19 cellular contexts compared by ENCODE assay signal in genomic region chr12:51480978-51481377, GRCh38. TPM values are rescaled to one million over a fixed set of nuclear protein-coding genes. Genes with fewer than 3 reads are reported as not detected.
DNase-seq lines count a peak whose midpoint lies in the region; ATAC-seq and TF ChIP-seq lines count a peak whose summit lies in the region.
"Had no signal": no experiment of that assay in that cellular context is flagged by ENCODE, and none has a peak within 500 bp of the region (broad histone marks: within the 10 kb centered on the region; RNA-seq: fewer than 3 reads in every experiment).

No MANE protein-coding gene starts in this region.

- DNase-seq in activated CD8-positive, alpha-beta memory T cell treated with anti-CD3 and anti-CD28 coated beads, Interleukin-2, amount 10 ng/mL, durations not matched to agents 7 days and 5 days, result no peak
- no peak for DNase-seq in activated CD8-positive, alpha-beta memory T cell treated with anti-CD3 and anti-CD28 coated beads for 24 hours
- peak; percentile 59 for DNase-seq in GM13976 (ENCODE audit: low spot score)
- DNase-seq in naive thymus-derived CD4-positive, alpha-beta T cell, result no peak
- DNase-seq in cerebellum (ENCODE audit: low spot score), result no peak
- no peak for DNase-seq in activated CD4-positive, alpha-beta T cell treated with anti-CD3 and anti-CD28 coated beads for 48 hours
- no peak for DNase-seq in NCI-H2107 treated with DMSO at 0.1 percent for 48 hours (lab: John Stamatoyannopoulos, UW; ENCODE audit: unreplicated experiment)
- DNase-seq: activated CD4-positive, alpha-beta T cell treated with anti-CD3 and anti-CD28 coated beads for 4 hours; Calu3; left colon; naive thymus-derived CD8-positive, alpha-beta T cell; NCI-H1105; NCI-H2029; NCI-H446; OCI-M1 had no signal

- no peaks in the 10 kb centered on the region for H3K9me3 Mint-ChIP-seq in activated CD8-positive, alpha-beta memory T cell treated with anti-CD3 and anti-CD28 coated beads, Interleukin-2, amount 10 ng/mL, durations not matched to agents 7 days and 5 days (ENCODE audit: low read depth)
- peaks cover 0 to 3% (median 0%) of the 10 kb centered on the region in 11 donors for H3K9me3 Mint-ChIP-seq in naive thymus-derived CD4-positive, alpha-beta T cell
- H3K9me3 Mint-ChIP-seq: memory B cell; naive thymus-derived CD8-positive, alpha-beta T cell had no signal

- H3K27me3 Mint-ChIP-seq in activated CD8-positive, alpha-beta memory T cell treated with anti-CD3 and anti-CD28 coated beads, Interleukin-2, amount 10 ng/mL, durations not matched to agents 7 days and 5 days, result no peaks in the 10 kb centered on the region
- H3K27me3 Mint-ChIP-seq in naive thymus-derived CD4-positive, alpha-beta T cell, result no peaks in the 10 kb centered on the region
- H3K27me3 Mint-ChIP-seq: memory B cell; naive thymus-derived CD8-positive, alpha-beta T cell had no signal

- no peak overlapping the region for H2AFZ ChIP-seq in SU-DHL-6 (ENCODE audit: low read depth, low read length, severe bottlenecking)

- H3K9ac ChIP-seq in SU-DHL-6 (ENCODE audit: low read length), result no peak overlapping the region

- H3K4me2 ChIP-seq in SU-DHL-6 (ENCODE audit: low read depth, low read length, poor library complexity, severe bottlenecking), result peak overlapping the region; percentile 4

- H3K4me3 ChIP-seq in SU-DHL-6 (ENCODE audit: insufficient read depth, low read length, poor library complexity, severe bottlenecking), result no peak overlapping the region
- no peak overlapping the region for H3K4me3 ChIP-seq in naive thymus-derived CD4-positive, alpha-beta T cell (ENCODE audit: low read length)

- intact Hi-C loops in naive thymus-derived CD4-positive, alpha-beta T cell (cut with micrococcal nuclease), result loop anchor here in 1 of 2 donors (5.0 kb wide), 1 partner anchor 51 kb away; no protein-coding TSS in a partner anchor

- H3K9me2 ChIP-seq in SU-DHL-6 (replicated peaks; ENCODE audit: insufficient read depth, low read length), result no peaks in the 10 kb centered on the region

- no peak for ATAC-seq in activated CD8-positive, alpha-beta memory T cell treated with anti-CD3 and anti-CD28 coated beads, Interleukin-2, amount 10 ng/mL, durations not matched to agents 7 days and 5 days
- no peak for ATAC-seq in naive thymus-derived CD4-positive, alpha-beta T cell
- ATAC-seq: left colon; naive thymus-derived CD8-positive, alpha-beta T cell; Right ventricle myocardium inferior had no signal

- no peak overlapping the region for H3K4me3 Mint-ChIP-seq in activated CD8-positive, alpha-beta memory T cell treated with anti-CD3 and anti-CD28 coated beads, Interleukin-2, amount 10 ng/mL, durations not matched to agents 7 days and 5 days
- H3K4me3 Mint-ChIP-seq in naive thymus-derived CD4-positive, alpha-beta T cell, result peak overlapping the region in 1 of 10 donors; percentile 16
- H3K4me3 Mint-ChIP-seq: memory B cell; naive thymus-derived CD8-positive, alpha-beta T cell had no signal

- peaks cover 19 to 32% of the 10 kb centered on the region in 2 donors for H3K4me1 ChIP-seq in naive thymus-derived CD4-positive, alpha-beta T cell (ENCODE audit: control insufficient read depth in 2 of 2, insufficient read depth in 2 of 2, low read length in 2 of 2)

- no peaks in the 10 kb centered on the region for H3K36me3 ChIP-seq in SU-DHL-6 (ENCODE audit: low read length)
- H3K36me3 ChIP-seq in naive thymus-derived CD4-positive, alpha-beta T cell (ENCODE audit: control insufficient read depth in 2 of 3, insufficient read depth in 3 of 3, low read length in 3 of 3), result no peaks in the 10 kb centered on the region

- no peaks in the 10 kb centered on the region for H4K20me1 ChIP-seq in SU-DHL-6 (ENCODE audit: low read depth, low read length)

- H3K27ac Mint-ChIP-seq in activated CD8-positive, alpha-beta memory T cell treated with anti-CD3 and anti-CD28 coated beads, Interleukin-2, amount 10 ng/mL, durations not matched to agents 7 days and 5 days, result peak overlapping the region; percentile 47
- H3K27ac Mint-ChIP-seq in naive thymus-derived CD4-positive, alpha-beta T cell, result peak overlapping the region in 8 of 9 donors; percentile 3 to 75 (median 54)
- H3K27ac Mint-ChIP-seq: memory B cell had no signal

- H3K27me3 ChIP-seq in SU-DHL-6 (ENCODE audit: low read length), result no peaks in the 10 kb centered on the region
- H3K27me3 ChIP-seq in naive thymus-derived CD4-positive, alpha-beta T cell (ENCODE audit: control insufficient read depth in 2 of 2, insufficient read depth in 2 of 2, low read length in 2 of 2), result no peaks in the 10 kb centered on the region

- H3K36me3 Mint-ChIP-seq in activated CD8-positive, alpha-beta memory T cell treated with anti-CD3 and anti-CD28 coated beads, Interleukin-2, amount 10 ng/mL, durations not matched to agents 7 days and 5 days, result peaks cover 3% of the 10 kb centered on the region
- peaks cover 0 to 21% (median 0%) of the 10 kb centered on the region in 5 donors for H3K36me3 Mint-ChIP-seq in naive thymus-derived CD4-positive, alpha-beta T cell
- H3K36me3 Mint-ChIP-seq: memory B cell; naive thymus-derived CD8-positive, alpha-beta T cell had no signal

- H3K4me1 Mint-ChIP-seq in activated CD8-positive, alpha-beta memory T cell treated with anti-CD3 and anti-CD28 coated beads, Interleukin-2, amount 10 ng/mL, durations not matched to agents 7 days and 5 days, result peaks cover 39% of the 10 kb centered on the region
- H3K4me1 Mint-ChIP-seq in naive thymus-derived CD4-positive, alpha-beta T cell, result peaks cover 17 to 54% (median 53%) of the 10 kb centered on the region in 7 donors

- no peaks in the 10 kb centered on the region for H3K79me2 ChIP-seq in SU-DHL-6 (ENCODE audit: insufficient read depth, low read length)

- in situ Hi-C loops in GM13976 (cut with MboI; ENCODE audit: low sequenced_read_pairs, unreplicated experiment), result no loop called here

- TF ChIP-seq CTCF in GM13976 (IDR thresholded peaks at IDR 0.05; ENCODE audit: borderline replicate concordance, control extremely low read depth, extremely low read depth, insufficient read depth, missing control alignments) (no peak), SU-DHL-6 (IDR thresholded peaks at IDR 0.05; ENCODE audit: insufficient read depth, low read length, poor library complexity, severe bottlenecking) (no peak)

- no peaks in the 10 kb centered on the region for H3K9me3 ChIP-seq in SU-DHL-6 (ENCODE audit: insufficient read depth, low read length)
- H3K9me3 ChIP-seq in naive thymus-derived CD4-positive, alpha-beta T cell (ENCODE audit: control insufficient read depth in 2 of 3, low read length in 3 of 3), result no peaks in the 10 kb centered on the region

- no peak overlapping the region for H3K27ac ChIP-seq in SU-DHL-6 (ENCODE audit: low read depth, low read length)
- no peak overlapping the region for H3K27ac ChIP-seq in naive thymus-derived CD4-positive, alpha-beta T cell (ENCODE audit: low read depth, low read length)
- H3K27ac ChIP-seq: epithelial cell of prostate had no signal

- no peaks in the 10 kb centered on the region for H3F3A ChIP-seq in SU-DHL-6 (ENCODE audit: insufficient read depth)

- CTCF ChIA-PET in activated CD8-positive, alpha-beta memory T cell treated with anti-CD3 and anti-CD28 coated beads, Interleukin-2, amount 10 ng/mL, durations not matched to agents 7 days and 5 days (lab: Charles Lee), result interaction anchor here (0.7 to 1.0 kb wide), 2 partner anchors 8 to 108 kb away, joined by 3 read pairs; no protein-coding TSS in a partner anchor
- CTCF ChIA-PET in naive thymus-derived CD4-positive, alpha-beta T cell (lab: Charles Lee), result interaction anchor here (0.6 kb wide), 1 partner anchor 1288 kb away, joined by 3 read pairs; no protein-coding TSS in a partner anchor

- POLR2A ChIA-PET in naive thymus-derived CD4-positive, alpha-beta T cell (lab: Charles Lee), result no interaction called here

RNA-seq across cellular contexts. Expression of gene SLC4A8, which starts 56.3 kb away (rescaled TPM):
- 1 to 10 TPM; 9.1 to 9.2 TPM for total RNA-seq in activated CD8-positive, alpha-beta memory T cell treated with anti-CD3 and anti-CD28 coated beads, Interleukin-2, amount 10 ng/mL, durations not matched to agents 7 days and 5 days
- total RNA-seq in naive thymus-derived CD4-positive, alpha-beta T cell, result 1 to 10 TPM in 4 of 5 experiments, under 1 TPM in 1; 0.97 to 8.4 (median 3.4) TPM
- polyA plus RNA-seq in naive thymus-derived CD4-positive, alpha-beta T cell, result under 1 TPM; 0.13 to 0.34 TPM
- 67.1 TPM for total RNA-seq in cerebellum
